10 cellular contexts compared by ENCODE assay signal in the genomic region with DNA sequence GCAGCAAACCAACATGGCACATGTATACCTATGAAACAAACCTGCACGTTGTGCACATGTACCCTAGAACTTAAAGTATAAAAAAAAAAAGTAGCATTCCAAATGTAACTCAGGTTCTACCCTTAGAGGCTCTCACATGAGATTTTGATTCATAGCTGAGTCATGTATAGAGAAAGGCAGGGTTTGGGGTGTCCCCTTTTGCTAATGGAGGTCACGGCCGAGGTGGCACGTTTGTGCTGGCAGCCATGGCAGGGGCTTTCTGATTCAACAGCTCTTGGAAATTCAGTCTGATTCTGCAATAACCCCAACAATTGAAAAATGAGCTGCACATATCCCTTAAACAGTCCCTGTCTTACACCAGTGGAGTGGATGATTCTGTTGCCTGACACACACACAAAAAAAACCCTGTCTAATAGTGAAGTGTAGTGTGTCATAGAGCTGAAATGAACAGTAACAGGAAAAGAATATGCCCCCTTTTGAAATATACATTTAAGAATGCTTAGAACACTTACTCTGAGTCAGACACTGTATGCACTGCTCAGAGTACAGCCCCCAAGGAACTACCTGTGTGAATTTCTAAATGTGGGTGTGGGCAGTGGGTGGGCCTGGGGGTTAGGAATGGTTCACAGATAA. TPM values are rescaled to one million over a fixed set of nuclear protein-coding genes. Genes with fewer than 3 reads are reported as not detected.
DNase-seq lines count a peak whose midpoint lies in the region; ATAC-seq, FAIRE-seq and TF ChIP-seq lines count a peak whose summit lies in the region.
"Had no signal": no experiment of that assay in that cellular context is flagged by ENCODE, and none has a peak within 500 bp of the region (broad histone marks: within the 10 kb centered on the region; RNA-seq: fewer than 3 reads in every experiment).

No MANE protein-coding gene starts in this region.

- H3K9me3 ChIP-seq in Loucy (ENCODE audit: insufficient read depth, low read depth, low read length) (no peaks in the 10 kb centered on the region), kidney (ENCODE audit: control insufficient read depth in 1 of 2, low read length in 2 of 2) (no peaks in the 10 kb centered on the region)

- H3K4me3 ChIP-seq in Loucy (ENCODE audit: low read length, poor library complexity, severe bottlenecking) (no peak overlapping the region), kidney (ENCODE audit: low read length in 2 of 2) (no peak overlapping the region), coronary artery (no peak overlapping the region)

- intact Hi-C loops in kidney (cut with DNase I) = no loop called here

- no peaks in the 10 kb centered on the region for H3F3A ChIP-seq in Loucy (ENCODE audit: low read depth)

- no peak overlapping the region for H3K4me3 Mint-ChIP-seq in progenitor cell of endocrine pancreas (ENCODE audit: low read depth)

- TF ChIP-seq CTCF in Loucy (conservative IDR thresholded peaks at IDR 0.05; ENCODE audit: low read length) (no peak), kidney (IDR thresholded peaks at IDR 0.05; ENCODE audit: borderline replicate concordance, extremely low read depth, insufficient read depth) (no peak), coronary artery (IDR thresholded peaks at IDR 0.05) (no peak), progenitor cell of endocrine pancreas (IDR thresholded peaks at IDR 0.05; ENCODE audit: unreplicated experiment) (no peak)

- ATAC-seq in GM21737 (IDR thresholded peaks at IDR 0.05; ENCODE audit: unreplicated experiment) (peak; percentile 84), esophagus mucosa (peak; percentile 13)

- H4K20me1 ChIP-seq in Loucy (ENCODE audit: insufficient read depth, low read length, poor library complexity, severe bottlenecking) = no peaks in the 10 kb centered on the region

- no peaks in the 10 kb centered on the region for H3K27me3 ChIP-seq in Loucy (ENCODE audit: insufficient read depth, low read length, poor library complexity, severe bottlenecking)

- H3K4me1 ChIP-seq in Loucy (ENCODE audit: insufficient read depth, low read length, poor library complexity, severe bottlenecking) (peaks cover 21% of the 10 kb centered on the region), kidney (ENCODE audit: control insufficient read depth in 1 of 2, insufficient read depth in 1 of 2, low read depth in 1 of 2, low read length in 2 of 2) (no peaks in the 10 kb centered on the region)

- H3K36me3 Mint-ChIP-seq in progenitor cell of endocrine pancreas (ENCODE audit: insufficient read depth) = peaks cover 8% of the 10 kb centered on the region

- no peaks in the 10 kb centered on the region for H3K79me2 ChIP-seq in Loucy (ENCODE audit: insufficient read depth, low read length)

- H3K27me3 Mint-ChIP-seq in progenitor cell of endocrine pancreas = no peaks in the 10 kb centered on the region

- H3K4me2 ChIP-seq in Loucy (ENCODE audit: low read depth, low read length, poor library complexity, severe bottlenecking) = no peak overlapping the region

- peaks cover 23% of the 10 kb centered on the region for H3K9me3 Mint-ChIP-seq in progenitor cell of endocrine pancreas (ENCODE audit: low read depth)

- H3K9ac ChIP-seq in Loucy (ENCODE audit: low read depth, low read length, poor library complexity, severe bottlenecking) (no peak overlapping the region), kidney (ENCODE audit: low read length in 2 of 2) (no peak overlapping the region)

- TF ChIP-seq POLR2A in GM12891 (IDR thresholded peaks at IDR 0.05; ENCODE audit: low read depth, low read length) = no peak

- no peak overlapping the region for H3K27ac Mint-ChIP-seq in progenitor cell of endocrine pancreas

- H2AFZ ChIP-seq in Loucy (ENCODE audit: low read length) = 0 out of 2 replicates have a peak overlapping the region, but pooled peaks have one; percentile 53

- H3K36me3 ChIP-seq in Loucy (ENCODE audit: insufficient read depth, low read length) (no peaks in the 10 kb centered on the region), kidney (ENCODE audit: control insufficient read depth in 1 of 2, insufficient read depth in 2 of 2, low read length in 2 of 2) (no peaks in the 10 kb centered on the region)

- peak; percentile 9 for DNase-seq in GM12891 (ENCODE audit: insufficient read length, low spot score)
- no peak for DNase-seq in kidney
- no peak for DNase-seq in ecto neural progenitor cell (ENCODE audit: low spot score)
- no peak for DNase-seq in coronary artery (ENCODE audit: low spot score)
- DNase-seq in progenitor cell of endocrine pancreas (ENCODE audit: low spot score, unreplicated experiment) = no peak
- DNase-seq: DMS79 treated with DMSO at 0.1 percent for 48 hours had no signal

- H3K27ac ChIP-seq in kidney (ENCODE audit: low read depth in 2 of 2, low read length in 2 of 2) (no peak overlapping the region), coronary artery (no peak overlapping the region)

- H3K4me1 Mint-ChIP-seq in progenitor cell of endocrine pancreas (ENCODE audit: low read depth) = peaks cover 13% of the 10 kb centered on the region

- no peaks in the 10 kb centered on the region for H3K9me2 ChIP-seq in Loucy (replicated peaks; ENCODE audit: low read depth, low read length)

- FAIRE-seq in GM12891 (lab: Jason Lieb, UNC) (no peak), kidney (lab: Jason Lieb, UNC) (no peak)

TF ChIP-seq in GM12891, 5 proteins besides CTCF, POLR2A, EP300 and RAD21:
- TF ChIP-seq POU2F2 (IDR thresholded peaks at IDR 0.05; ENCODE audit: low read depth, low read length) (no peak), POLR2AphosphoS5 (IDR thresholded peaks at IDR 0.05; ENCODE audit: low read depth, low read length) (no peak), SPI1 (IDR thresholded peaks at IDR 0.05; ENCODE audit: low read depth, low read length) (no peak), PAX5 (IDR thresholded peaks at IDR 0.05; ENCODE audit: insufficient read depth, low read length, severe bottlenecking) (no peak), TAF1 (IDR thresholded peaks at IDR 0.05; ENCODE audit: low read depth, low read length) (no peak)

RNA-seq across cellular contexts. Expression of a gene that starts 40.4 kb away (rescaled TPM):
- 0.26 TPM for polyA plus RNA-seq in GM12891 (2012; ENCODE audit: low read depth, missing spikeins)
- total RNA-seq in esophagus mucosa (not detected), kidney (not detected), progenitor cell of endocrine pancreas (not detected in 2 replicates)
- polyA plus RNA-seq in kidney (ENCODE audit: insufficient read depth, low read depth, low replicate concordance) = not detected
- total RNA-seq: epithelial cell of proximal tubule had no signal
